Comparison of ENCODE assay signal across 9 cellular contexts in genomic region chr12:131162113-131162512, GRCh38.
"Had no signal": no experiment of that assay in that cellular context is flagged by ENCODE, and none has a peak within 500 bp of the region (broad histone marks: within the 10 kb centered on the region; RNA-seq: fewer than 3 reads in every experiment).

No MANE protein-coding gene starts in this region.

- H3K27ac ChIP-seq: GM23248, HL-60 had no signal

- H2AFZ ChIP-seq: GM23248 had no signal

- H3K4me3 ChIP-seq: GM23248, HAP-1, K562 had no signal

- DNase-seq: GM23248, GOT3, H7, HFFc6, IMR-90 had no signal

- H3K9me3 ChIP-seq: HAP-1 had no signal

- H3K4me1 ChIP-seq: HAP-1 had no signal

- ATAC-seq: HCT116, K562 had no signal

- H3K27ac Mint-ChIP-seq: HFFc6 had no signal

- H3K36me3 ChIP-seq: HAP-1 had no signal

- H3K4me3 Mint-ChIP-seq: HFFc6 had no signal

- FAIRE-seq: K562 had no signal

- H3K9ac ChIP-seq: GM23248 had no signal
